Comparison of ENCODE assay signal across 23 cellular contexts in genomic region chr17:72575542-72576233, GRCh38.
A peak's percentile ranks its signal among the peaks of the same experiment; 100 is the strongest.
DNase-seq lines count a peak whose midpoint lies in the region; ATAC-seq, FAIRE-seq and TF ChIP-seq lines count a peak whose summit lies in the region.
"Had no signal": no experiment of that assay in that cellular context is flagged by ENCODE, and none has a peak within 500 bp of the region (broad histone marks: within the 10 kb centered on the region; RNA-seq: fewer than 3 reads in every experiment).

No MANE protein-coding gene starts in this region.

- no peak for TF ChIP-seq EP300 in H1 (IDR thresholded peaks at IDR 0.05; ENCODE audit: borderline replicate concordance in 1 of 2, low read depth in 2 of 2, low read length in 2 of 2)

- ATAC-seq in GM18907 (IDR thresholded peaks at IDR 0.05; ENCODE audit: unreplicated experiment), result no peak
- ATAC-seq: CD8-positive, alpha-beta T cell; left colon had no signal

- H3K56ac ChIP-seq in H1 (replicated peaks; ENCODE audit: insufficient read length, low read depth, low read length), result no peak overlapping the region

- no peaks in the 10 kb centered on the region for H3K23me2 ChIP-seq in H1 (ENCODE audit: low read depth, low read length)

- H3K18ac ChIP-seq in H1 (ENCODE audit: extremely low read depth, low read length), result no peak overlapping the region; the same call in 1 of the 2 replicates

- no peak overlapping the region for H3K9ac ChIP-seq in H1 (replicated peaks in 1 of 4; ENCODE audit: extremely low read depth in 1 of 4, low read depth in 3 of 4, low read length in 3 of 4)

- H4K8ac ChIP-seq in H1 (ENCODE audit: extremely low read depth, insufficient read depth, low read length), result 0 out of 2 replicates have a peak overlapping the region, but pooled peaks have one; percentile 3

- H3K27ac ChIP-seq in H1 (ENCODE audit: low read depth, low read length), result no peak overlapping the region
- no peak overlapping the region for H3K27ac ChIP-seq in A673 (ENCODE audit: low read depth, low read length, poor library complexity, severe bottlenecking)
- H3K27ac ChIP-seq: coronary artery, PC-9, SK-N-MC, thoracic aorta had no signal

- H3K14ac ChIP-seq in H1 (ENCODE audit: insufficient read length), result no peak overlapping the region

- peak overlapping the region; percentile 78 for H3K27ac Mint-ChIP-seq in neural crest cell (ENCODE audit: unreplicated experiment)
- H3K27ac Mint-ChIP-seq: activated naive CD8-positive, alpha-beta T cell; CD8-positive, alpha-beta T cell had no signal

- BruUV-seq in A673 (replicated peaks; lab: Mats Ljungman, UMichigan), result no TSS peak

- no peaks in the 10 kb centered on the region for H3K79me2 ChIP-seq in H1 (ENCODE audit: control insufficient read depth in 1 of 2, insufficient read depth in 2 of 2, low read length in 2 of 2)

- no peak overlapping the region for H2BK120ac ChIP-seq in H1 (replicated peaks; ENCODE audit: low read depth, low read length)

- peak overlapping the region; percentile 53 to 78; a peak in 2 of 4 replicates for H3K4me2 ChIP-seq in H1 (ENCODE audit: insufficient read depth in 1 of 2, low read depth in 2 of 2, low read length in 2 of 2)
- H3K4me2 ChIP-seq: PC-9 had no signal

- no peaks in the 10 kb centered on the region for H3K9me3 Mint-ChIP-seq in neural crest cell
- H3K9me3 Mint-ChIP-seq: CD8-positive, alpha-beta T cell had no signal

- H2BK15ac ChIP-seq in H1 (ENCODE audit: low read length), result no peak overlapping the region

- POLR2A ChIA-PET in H1 (lab: Charles Lee; ENCODE audit: partially characterized antibody), result interaction anchor here (1.9 kb wide), 1 partner anchor 16 kb away, joined by 7 read pairs; no protein-coding TSS in a partner anchor
- POLR2A ChIA-PET in A673 (lab: Charles Lee; ENCODE audit: low non-redundant PET), result no interaction called here

- H2BK12ac ChIP-seq in H1 (ENCODE audit: low read depth, low read length), result no peak overlapping the region; the same call in 1 of the 2 replicates

- CTCF ChIA-PET in H1 (lab: Charles Lee; ENCODE audit: partially characterized antibody), result interaction anchor here (0.8 to 5.8 kb wide), 4 partner anchors 15 to 19 kb away, joined by 3 to 35 read pairs (median 4); no protein-coding TSS in a partner anchor
- CTCF ChIA-PET in A673 (lab: Charles Lee), result no interaction called here

- H3K79me1 ChIP-seq in H1 (ENCODE audit: low read depth, low read length), result no peaks in the 10 kb centered on the region

- no peak overlapping the region for H3K23ac ChIP-seq in H1 (ENCODE audit: insufficient read length)

- intact Hi-C loops in A673 (cut with micrococcal nuclease; ENCODE audit: unreplicated experiment), result no loop called here

- H3K4ac ChIP-seq in H1 (replicated peaks; ENCODE audit: insufficient read length, low read depth, low read length), result no peak overlapping the region

- H3K27me3 ChIP-seq in H1 (replicated peaks in 1 of 4; ENCODE audit: control insufficient read depth in 3 of 4, extremely low read depth in 1 of 4, insufficient read depth in 3 of 4, low read length in 3 of 4) (no peaks in the 10 kb centered on the region), A673 (replicated peaks; ENCODE audit: insufficient read depth, low read depth, low read length, poor library complexity) (no peaks in the 10 kb centered on the region)

- peaks cover 0 to 13% (median 10%) of the 10 kb centered on the region in 4 experiments; a peak in 5 of 7 replicates for H3K4me1 ChIP-seq in H1 (replicated peaks in 1 of 4; ENCODE audit: control insufficient read depth in 3 of 4, insufficient read depth in 4 of 4, low read length in 3 of 4)
- H3K4me1 ChIP-seq in A673 (ENCODE audit: insufficient read depth, low read length, poor library complexity, severe bottlenecking), result no peaks in the 10 kb centered on the region

- TF ChIP-seq CTCF in H1 (IDR thresholded peaks at IDR 0.05; ENCODE audit: control extremely low read depth in 1 of 3, insufficient read depth in 1 of 3, low read depth in 1 of 3, low read length in 3 of 3), result no peak
- no peak for TF ChIP-seq CTCF in neural crest cell (conservative IDR thresholded peaks at IDR 0.05)
- TF ChIP-seq CTCF in A673 (conservative IDR thresholded peaks at IDR 0.05; ENCODE audit: low read depth, low read length), result no peak

- no peaks in the 10 kb centered on the region for H3K36me3 Mint-ChIP-seq in neural crest cell (ENCODE audit: low read depth)
- H3K36me3 Mint-ChIP-seq: activated naive CD8-positive, alpha-beta T cell; CD8-positive, alpha-beta T cell had no signal

- TF ChIP-seq POLR2A in H1 (IDR thresholded peaks at IDR 0.05; ENCODE audit: control extremely low read depth in 1 of 2, low read depth in 2 of 2, low read length in 2 of 2), result no peak

- peak overlapping the region; percentile 88 for H3K4me3 Mint-ChIP-seq in neural crest cell
- H3K4me3 Mint-ChIP-seq: activated naive CD8-positive, alpha-beta T cell; CD8-positive, alpha-beta T cell had no signal

- DNase-seq in DMS53 treated with DMSO at 0.1 percent for 48 hours (lab: John Stamatoyannopoulos, UW; ENCODE audit: unreplicated experiment) (peak; percentile 35), M059J (ENCODE audit: low read depth) (peak; percentile 46), H1 (ENCODE audit: low read depth in 1 of 2, low spot score in 2 of 2) (no peak), neural crest cell (ENCODE audit: low read depth, low spot score) (no peak), A673 (ENCODE audit: low spot score) (no peak), SW 1271 (lab: John Stamatoyannopoulos, UW) (no peak), ureter (ENCODE audit: low spot score) (no peak)
- DNase-seq: activated CD4-positive, alpha-beta T cell treated with anti-CD3 and anti-CD28 coated beads for 1 hour; activated CD8-positive, alpha-beta memory T cell treated with anti-CD3 and anti-CD28 coated beads for 24 hours; CD8-positive, alpha-beta T cell; DND-41; left colon; NCI-H1105 treated with DMSO at 0.1 percent for 48 hours; NCI-H2171; NCI-H748 treated with DMSO at 0.1 percent for 48 hours; right cardiac atrium; T-helper 9 cell had no signal

- no peak overlapping the region for H4K91ac ChIP-seq in H1 (replicated peaks; ENCODE audit: insufficient read length, low read length)

- H2BK5ac ChIP-seq in H1 (ENCODE audit: low read depth, low read length), result no peak overlapping the region

- H3K4me1 Mint-ChIP-seq in neural crest cell, result peaks cover 86% of the 10 kb centered on the region

- 62% methylated on average over 8 of the region's 8 CpGs; no CpG with 5 or more reads in 1 of the 2 experiments for WGBS in H1 (ENCODE audit: extremely low coverage in 1 of 2, insufficient coverage in 1 of 2, insufficient read length in 1 of 2, insufficient replicate concordance in 2 of 2, low coverage in 1 of 2, low lambda C conversion rate in 2 of 2, missing lambda C conversion rate in 1 of 2), 2 experiments

- H3K4me3 ChIP-seq in H1 (ENCODE audit: extremely low read depth in 1 of 4, insufficient read depth in 2 of 4, low read depth in 3 of 4, low read length in 4 of 4), result peak overlapping the region in 1 of 4 experiments; percentile 39; a peak in 2 of 8 replicates
- H3K4me3 ChIP-seq in A673 (ENCODE audit: low read depth, low read length, poor library complexity, severe bottlenecking), result no peak overlapping the region
- H3K4me3 ChIP-seq: coronary artery, PC-9, SK-N-MC, thoracic aorta had no signal

- H3K27me3 Mint-ChIP-seq in neural crest cell (ENCODE audit: low read depth), result peaks cover 73% of the 10 kb centered on the region

- no peaks in the 10 kb centered on the region for H3K36me3 ChIP-seq in H1 (ENCODE audit: control insufficient read depth in 2 of 4, insufficient read depth in 4 of 4, low read length in 3 of 4)
- H3K36me3 ChIP-seq in A673 (ENCODE audit: insufficient read depth, low read length, poor library complexity, severe bottlenecking), result no peaks in the 10 kb centered on the region
- H3K36me3 ChIP-seq: thoracic aorta had no signal

- no peak for FAIRE-seq in H1 (lab: Jason Lieb, UNC)

- no peaks in the 10 kb centered on the region for H3K9me3 ChIP-seq in H1 (ENCODE audit: insufficient read depth in 2 of 2, low read depth in 1 of 2, low read length in 1 of 2)
- no peaks in the 10 kb centered on the region for H3K9me3 ChIP-seq in A673 (ENCODE audit: low read depth, low read length, poor library complexity, severe bottlenecking)
- H3K9me3 ChIP-seq: thoracic aorta had no signal

- H4K20me1 ChIP-seq in H1 (replicated peaks in 1 of 2; ENCODE audit: control insufficient read depth in 1 of 2, insufficient read depth in 2 of 2, low read length in 2 of 2), result no peaks in the 10 kb centered on the region

- no peak overlapping the region for H2AFZ ChIP-seq in H1 (ENCODE audit: low read length)
- H2AFZ ChIP-seq: PC-9 had no signal

- no peak overlapping the region for H2BK20ac ChIP-seq in H1 (ENCODE audit: low read length)

- no peak overlapping the region for H4K5ac ChIP-seq in H1 (ENCODE audit: insufficient read length, low read depth, low read length)

- TF ChIP-seq RAD21 in H1 (IDR thresholded peaks at IDR 0.05 in 1 of 2, conservative IDR thresholded peaks at IDR 0.05 in 1 of 2; ENCODE audit: low read depth in 2 of 2, low read length in 2 of 2), result no peak

- no peak overlapping the region for H2AK5ac ChIP-seq in H1 (ENCODE audit: low read depth, low read length)

TF ChIP-seq in H1, 55 proteins besides CTCF, POLR2A, EP300 and RAD21:
- TF ChIP-seq RNF2 (IDR thresholded peaks at IDR 0.05; ENCODE audit: borderline replicate concordance, low read depth, low read length, missing control alignments, poor library complexity, severe bottlenecking) (no peak), CHD2 (IDR thresholded peaks at IDR 0.05; ENCODE audit: low read length) (no peak), BCL11A (IDR thresholded peaks at IDR 0.05; ENCODE audit: low read depth in 2 of 2, low read length in 2 of 2) (no peak)

Comparison
In these comparisons a context has a peak if more than half of its experiments do, and no peak if none do; other contexts are left out.
1. DNase-seq: peak in DMS53 treated with DMSO at 0.1 percent for 48 hours (single experiment) and M059J (single experiment); none in H1 (0 of 2), neural crest cell (single experiment), A673 (single experiment), SW 1271 (0 of 2) and ureter (single experiment).